In genomic region chr9:20580673-20581072, GRCh38 we compare ENCODE assay signal across 18 cellular contexts.
"Had no signal": no experiment of that assay in that cellular context is flagged by ENCODE, and none has a peak within 500 bp of the region (broad histone marks: within the 10 kb centered on the region; RNA-seq: fewer than 3 reads in every experiment).

No MANE protein-coding gene starts in this region.

- H3K27ac ChIP-seq: body of pancreas, tibial nerve had no signal

- H3K9me3 Mint-ChIP-seq: natural killer cell; stimulated activated effector memory CD8-positive, alpha-beta T cell treated with anti-CD3 and anti-CD28 coated beads, Interleukin-12 subunit alpha, Interleukin-12 subunit beta, amount 100 ng/mL, for 72 hours had no signal

- H3K4me3 Mint-ChIP-seq: activated CD4-positive, alpha-beta memory T cell treated with anti-CD3 and anti-CD28 coated beads, Interleukin-2, amount 10 ng/mL, durations not matched to agents 7 days and 5 days; activated naive CD4-positive, alpha-beta T cell treated with anti-CD3 and anti-CD28 coated beads for 36 hours; natural killer cell; stimulated activated effector memory CD8-positive, alpha-beta T cell treated with anti-CD3 and anti-CD28 coated beads, Interleukin-12 subunit alpha, Interleukin-12 subunit beta, amount 100 ng/mL, for 72 hours; T-helper 2 cell treated with Interferon-gamma antibody and Interleukin-4, amounts not matched to agents 5 μg/mL and 100 μg/mL, for 36 hours had no signal

- H3K27me3 Mint-ChIP-seq: activated CD4-positive, alpha-beta memory T cell treated with anti-CD3 and anti-CD28 coated beads, Interleukin-2, amount 10 ng/mL, durations not matched to agents 7 days and 5 days; progenitor cell of endocrine pancreas had no signal

- H3K36me3 Mint-ChIP-seq: natural killer cell; stimulated activated effector memory CD8-positive, alpha-beta T cell treated with anti-CD3 and anti-CD28 coated beads, Interleukin-12 subunit alpha, Interleukin-12 subunit beta, amount 100 ng/mL, for 72 hours had no signal

- H3K4me1 ChIP-seq: body of pancreas, tibial nerve had no signal

- H3K27ac Mint-ChIP-seq: activated CD4-positive, alpha-beta memory T cell treated with anti-CD3 and anti-CD28 coated beads, Interleukin-2, amount 10 ng/mL, durations not matched to agents 7 days and 5 days; activated naive CD4-positive, alpha-beta T cell treated with anti-CD3 and anti-CD28 coated beads for 36 hours; natural killer cell; progenitor cell of endocrine pancreas; stimulated activated effector memory CD8-positive, alpha-beta T cell treated with anti-CD3 and anti-CD28 coated beads, Interleukin-12 subunit alpha, Interleukin-12 subunit beta, amount 100 ng/mL, for 72 hours; T-helper 2 cell treated with Interferon-gamma antibody and Interleukin-4, amounts not matched to agents 5 μg/mL and 100 μg/mL, for 36 hours had no signal

- H3K36me3 ChIP-seq: tibial nerve had no signal

- H3K27me3 ChIP-seq: body of pancreas, tibial nerve had no signal

- H3K9me3 ChIP-seq: body of pancreas had no signal

- H3K4me3 ChIP-seq: body of pancreas, tibial nerve had no signal

- DNase-seq: activated CD4-positive, alpha-beta memory T cell treated with anti-CD3 and anti-CD28 coated beads, Interleukin-2, amount 10 ng/mL, durations not matched to agents 7 days and 5 days; activated CD4-positive, alpha-beta T cell treated with anti-CD3 and anti-CD28 coated beads for 1 hour; amniotic stem cell; body of pancreas; cerebellar nuclear complex; dermis blood vessel endothelial cell; foreskin fibroblast; head of caudate nucleus; left cardiac atrium; natural killer cell; nucleus accumbens; right cardiac atrium; small intestine had no signal
